ENCODE assay signal across 22 cellular contexts in the genomic region with DNA sequence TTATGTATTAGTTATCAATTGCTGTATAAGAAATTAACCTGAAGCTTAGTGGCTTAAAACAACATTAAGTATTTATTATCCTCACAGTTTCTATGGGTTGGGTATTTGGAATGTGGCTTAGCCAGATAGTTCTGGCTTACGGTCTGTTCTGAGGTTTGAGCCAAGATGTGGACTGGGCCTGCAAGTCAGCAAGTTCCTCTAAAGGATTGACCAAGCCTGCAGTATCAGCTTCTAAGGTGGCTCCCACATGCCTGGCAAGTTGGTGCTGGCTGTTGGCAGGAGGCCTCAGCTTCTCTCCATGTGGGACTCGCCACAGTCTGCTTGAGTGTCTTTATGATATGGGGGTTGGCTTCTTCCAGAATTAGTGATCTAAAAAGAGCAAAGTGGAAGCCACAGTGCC. TPM values are rescaled to one million over a fixed set of nuclear protein-coding genes. Genes with fewer than 3 reads are reported as not detected.
DNase-seq lines count a peak whose midpoint lies in the region; ATAC-seq, FAIRE-seq and TF ChIP-seq lines count a peak whose summit lies in the region.
"Had no signal": no experiment of that assay in that cellular context is flagged by ENCODE, and none has a peak within 500 bp of the region (broad histone marks: within the 10 kb centered on the region; RNA-seq: fewer than 3 reads in every experiment).

No MANE protein-coding gene starts in this region.

- H2AK9ac ChIP-seq in IMR-90 (replicated peaks; ENCODE audit: low read depth, low read length, poor library complexity): no peak overlapping the region

- no peak overlapping the region for H3K4me2 ChIP-seq in IMR-90 (ENCODE audit: low read depth, low read length)
- peak overlapping the region; percentile 0 for H3K4me2 ChIP-seq in keratinocyte (ENCODE audit: control insufficient read depth, extremely low read depth, insufficient read depth, low read depth, low read length)
- H3K4me2 ChIP-seq: GM23338 had no signal

- H4K20me1 ChIP-seq in IMR-90 (ENCODE audit: insufficient read depth, low read length): no peaks in the 10 kb centered on the region
- H4K20me1 ChIP-seq in keratinocyte (ENCODE audit: control insufficient read depth, extremely low read depth, insufficient read depth, low read length): no peaks in the 10 kb centered on the region
- H4K20me1 ChIP-seq: BLaER1 treated with 17β-estradiol and CSF1 and Interleukin-3, amounts not matched to agents 10 nM and 100 nM had no signal

- no TSS peak for BruUV-seq in IMR-90 (replicated peaks; lab: Mats Ljungman, UMichigan)

- no peak overlapping the region for H3K23ac ChIP-seq in IMR-90 (ENCODE audit: low read depth, low read length)

- 0 out of 2 replicates have a peak overlapping the region, but pooled peaks have one; percentile 57 for H2AK5ac ChIP-seq in IMR-90 (ENCODE audit: low read depth, low read length)

- no peak overlapping the region for H4K8ac ChIP-seq in IMR-90 (ENCODE audit: low read depth in 2 of 2, low read length in 2 of 2)

- H3K27ac ChIP-seq in IMR-90 (ENCODE audit: insufficient read depth, low read length): no peak overlapping the region
- peak overlapping the region; percentile 68 for H3K27ac ChIP-seq in RWPE2 (ENCODE audit: poor library complexity, severe bottlenecking)
- peak overlapping the region; percentile 75 for H3K27ac ChIP-seq in epithelial cell of prostate
- H3K27ac ChIP-seq in keratinocyte (ENCODE audit: control insufficient read depth, insufficient read depth, low read length): no peak overlapping the region
- H3K27ac ChIP-seq: BLaER1 treated with 17β-estradiol and CSF1 and Interleukin-3, amounts not matched to agents 10 nM and 100 nM; body of pancreas; sigmoid colon; uterus had no signal

- FAIRE-seq in keratinocyte (lab: Jason Lieb, UNC): peak; percentile 88
- FAIRE-seq: GM12892 had no signal

- H3K18ac ChIP-seq in IMR-90 (ENCODE audit: low read depth, low read length): no peak overlapping the region

- H3K9ac ChIP-seq in IMR-90 (ENCODE audit: low read depth, low read length) (no peak overlapping the region), keratinocyte (ENCODE audit: control insufficient read depth, extremely low read depth, insufficient read depth, low read length) (no peak overlapping the region)
- H3K9ac ChIP-seq: BLaER1 treated with 17β-estradiol and CSF1 and Interleukin-3, amounts not matched to agents 10 nM and 100 nM had no signal

- no peak overlapping the region for H4K5ac ChIP-seq in IMR-90 (ENCODE audit: low read depth, low read length)

- no peaks in the 10 kb centered on the region for H3K79me2 ChIP-seq in keratinocyte (ENCODE audit: control insufficient read depth, insufficient read depth, low read length)

- dilution Hi-C loops in IMR-90 (cut with HindIII; ENCODE audit: low sequenced_read_pairs, unreplicated experiment): no loop called here
- dilution Hi-C loops in keratinocyte (cut with MboI; ENCODE audit: extremely low pct_ligation_motif_present, low sequenced_read_pairs): no loop called here

- ATAC-seq in IMR-90 (ENCODE audit: low read depth): no peak
- no peak for ATAC-seq in RWPE2 (ENCODE audit: low read depth)
- ATAC-seq in HG02973 (IDR thresholded peaks at IDR 0.05; ENCODE audit: unreplicated experiment): no peak
- ATAC-seq: activated CD4-positive, alpha-beta T cell treated with anti-CD3 and anti-CD28 coated beads for 36 hours; activated CD8-positive, alpha-beta memory T cell treated with anti-CD3 and anti-CD28 coated beads, Interleukin-2, amount 10 ng/mL, durations not matched to agents 7 days and 5 days; body of pancreas; GM23338; T-cell had no signal

- TF ChIP-seq POLR2A in IMR-90 (IDR thresholded peaks at IDR 0.05; ENCODE audit: low read depth, low read length): no peak

- no peak overlapping the region for H2AFZ ChIP-seq in IMR-90 (replicated peaks; ENCODE audit: low read length, poor library complexity)
- peak overlapping the region; percentile 62 for H2AFZ ChIP-seq in keratinocyte (ENCODE audit: control insufficient read depth, low read length)
- H2AFZ ChIP-seq: GM23338 had no signal

- H4K91ac ChIP-seq in IMR-90 (ENCODE audit: insufficient read depth, low read depth, low read length): no peak overlapping the region

- no peak overlapping the region for H3K56ac ChIP-seq in IMR-90 (ENCODE audit: extremely low read depth, insufficient read depth, low read length)

- H2BK15ac ChIP-seq in IMR-90 (ENCODE audit: low read depth, low read length): 0 out of 3 replicates have a peak overlapping the region, but pooled peaks have one; percentile 48

- no peak overlapping the region for H3K4ac ChIP-seq in IMR-90 (ENCODE audit: low read depth, low read length)

- DNase-seq in IMR-90 (no peak), RWPE2 (ENCODE audit: low spot score) (no peak), epithelial cell of prostate (ENCODE audit: low read depth, low spot score) (peak; percentile 94), keratinocyte (ENCODE audit: low read depth, low spot score) (no peak), GM13977 (ENCODE audit: low spot score) (no peak), DMS53 (lab: John Stamatoyannopoulos, UW) (no peak), NCI-H1092 treated with DMSO at 0.1 percent for 48 hours (lab: John Stamatoyannopoulos, UW) (no peak)
- DNase-seq: activated CD4-positive, alpha-beta T cell treated with anti-CD3 and anti-CD28 coated beads for 36 hours; activated CD8-positive, alpha-beta memory T cell treated with anti-CD3 and anti-CD28 coated beads, Interleukin-2, amount 10 ng/mL, durations not matched to agents 7 days and 5 days; body of pancreas; Caco-2; effector memory CD4-positive, alpha-beta T cell; NCI-H146; NCI-H69; SIG-M5; sigmoid colon; T-cell; uterus had no signal

- H3K36me3 ChIP-seq in IMR-90 (ENCODE audit: control insufficient read depth, insufficient read depth, low read length) (no peaks in the 10 kb centered on the region), RWPE2 (ENCODE audit: low read depth) (no peaks in the 10 kb centered on the region), keratinocyte (ENCODE audit: control insufficient read depth in 2 of 2, extremely low read depth in 1 of 2, insufficient read depth in 2 of 2, low read length in 2 of 2) (no peaks in the 10 kb centered on the region)
- H3K36me3 ChIP-seq: BLaER1 treated with 17β-estradiol and CSF1 and Interleukin-3, amounts not matched to agents 10 nM and 100 nM; sigmoid colon; uterus had no signal

- 100% methylated on average over 1 of the region's 2 CpGs; no CpG with 5 or more reads in 1 of the 2 experiments for WGBS in IMR-90 (ENCODE audit: extremely low coverage in 2 of 2, insufficient read length in 1 of 2), 2 experiments

- POLR2A ChIA-PET in IMR-90 (lab: Charles Lee; ENCODE audit: unreplicated experiment): no interaction called here

- H2BK20ac ChIP-seq in IMR-90 (ENCODE audit: low read depth, low read length): no peak overlapping the region

- H3K79me1 ChIP-seq in IMR-90 (ENCODE audit: low read depth in 1 of 2, low read length in 2 of 2): no peaks in the 10 kb centered on the region

- H3K9me1 ChIP-seq in IMR-90 (ENCODE audit: insufficient read depth, low read length): peaks cover 3% of the 10 kb centered on the region; the same call in 1 of the 2 replicates
- H3K9me1 ChIP-seq in keratinocyte (ENCODE audit: control insufficient read depth, extremely low read depth, insufficient read depth, low read length): no peaks in the 10 kb centered on the region

- CTCF ChIA-PET in IMR-90 (lab: Yijun Ruan, JAX): no interaction called here

- H3K14ac ChIP-seq in IMR-90 (replicated peaks; ENCODE audit: low read depth, low read length): no peak overlapping the region

- intact Hi-C loops in IMR-90 (cut with micrococcal nuclease): no loop called here

- no peaks in the 10 kb centered on the region for H3K27me3 ChIP-seq in IMR-90 (ENCODE audit: control insufficient read depth, insufficient read depth, low read length)
- H3K27me3 ChIP-seq in RWPE2 (ENCODE audit: insufficient read depth, poor library complexity, severe bottlenecking): no peaks in the 10 kb centered on the region
- no peaks in the 10 kb centered on the region for H3K27me3 ChIP-seq in keratinocyte (ENCODE audit: control insufficient read depth, extremely low read depth, insufficient read depth, low read length)
- H3K27me3 ChIP-seq: BLaER1 treated with 17β-estradiol and CSF1 and Interleukin-3, amounts not matched to agents 10 nM and 100 nM; body of pancreas; sigmoid colon; uterus had no signal

- peaks cover 3% of the 10 kb centered on the region; the same call in 1 of the 2 replicates for H3K4me1 ChIP-seq in IMR-90 (ENCODE audit: control insufficient read depth, insufficient read depth, low read length)
- peaks cover 16% of the 10 kb centered on the region for H3K4me1 ChIP-seq in RWPE2 (ENCODE audit: insufficient read depth, poor library complexity, severe bottlenecking)
- peaks cover 31% of the 10 kb centered on the region for H3K4me1 ChIP-seq in keratinocyte (ENCODE audit: control insufficient read depth, extremely low read depth, insufficient read depth, low read length)
- H3K4me1 ChIP-seq: body of pancreas, sigmoid colon, uterus had no signal

- no peak overlapping the region for H3K4me3 ChIP-seq in IMR-90 (ENCODE audit: insufficient read depth, low read depth, low read length)
- H3K4me3 ChIP-seq in RWPE2 (ENCODE audit: severe bottlenecking): no peak overlapping the region
- H3K4me3 ChIP-seq in keratinocyte (ENCODE audit: control insufficient read depth in 2 of 3, extremely low read depth in 1 of 3, insufficient read depth in 2 of 3, low read depth in 1 of 3, low read length in 3 of 3): no peak overlapping the region
- H3K4me3 ChIP-seq: BLaER1 treated with 17β-estradiol and CSF1 and Interleukin-3, amounts not matched to agents 10 nM and 100 nM; body of pancreas; GM23338; sigmoid colon; uterus had no signal

- TF ChIP-seq CTCF in IMR-90 (conservative IDR thresholded peaks at IDR 0.05; ENCODE audit: low read depth, low read length) (no peak), RWPE2 (IDR thresholded peaks at IDR 0.05; ENCODE audit: poor library complexity, severe bottlenecking) (no peak), keratinocyte (optimal IDR thresholded peaks at IDR 0.05 in 1 of 3, IDR thresholded peaks at IDR 0.05 in 1 of 3, conservative IDR thresholded peaks at IDR 0.05 in 1 of 3; ENCODE audit: extremely low read depth in 1 of 3, insufficient read depth in 2 of 3, low read length in 3 of 3) (no peak), GM13977 (IDR thresholded peaks at IDR 0.05; ENCODE audit: extremely low read depth, insufficient read depth, missing control alignments) (no peak)

- H2BK5ac ChIP-seq in IMR-90 (ENCODE audit: low read depth, low read length, poor library complexity, severe bottlenecking): no peak overlapping the region

- in situ Hi-C loops in IMR-90 (cut with MboI; ENCODE audit: low sequenced_read_pairs): no loop called here
- in situ Hi-C loops in GM13977 (cut with MboI; ENCODE audit: low pct_unique_long_range_greater_than_20kb, low sequenced_read_pairs, unreplicated experiment): no loop called here

- TF ChIP-seq RAD21 in IMR-90 (IDR thresholded peaks at IDR 0.05; ENCODE audit: low read length): no peak

- 0 out of 2 replicates have a peak overlapping the region, but pooled peaks have one; percentile 9 for H2BK120ac ChIP-seq in IMR-90 (ENCODE audit: low read depth, low read length)

- H3K9me3 ChIP-seq in IMR-90 (ENCODE audit: control insufficient read depth, insufficient read depth, low read length): no peaks in the 10 kb centered on the region
- no peaks in the 10 kb centered on the region for H3K9me3 ChIP-seq in RWPE2 (ENCODE audit: severe bottlenecking)
- no peaks in the 10 kb centered on the region for H3K9me3 ChIP-seq in keratinocyte (ENCODE audit: control insufficient read depth, low read depth, low read length)
- H3K9me3 ChIP-seq: body of pancreas, Caco-2, sigmoid colon, uterus had no signal

RNA-seq across cellular contexts. Expression of a gene that starts 45.0 kb away (rescaled TPM):
- total RNA-seq in IMR-90 (2012; rRNA removed): 83.9 and 87.1 TPM in 2 replicates
- polyA plus RNA-seq in IMR-90 (2012; rRNA removed) (29.0 and 30.0 TPM in 2 replicates), keratinocyte (9.7 to 19.3 TPM (median 13.2 TPM) in 3 replicates)
- polyA plus RNA-seq in IMR-90 (2012; cell fraction: cytosol; rRNA removed): 9.9 and 15.3 TPM in 2 replicates
- polyA plus RNA-seq in IMR-90 (2012; cell fraction: nucleus; rRNA removed; ENCODE audit: low replicate concordance): 22.4 and 46.6 TPM in 2 replicates
- polyA plus RNA-seq in keratinocyte (2011; ENCODE audit: low read depth): 15.2 TPM
- 6.2 and 11.5 TPM in 2 replicates for polyA plus RNA-seq in keratinocyte (2011; cell fraction: cytosol; rRNA removed)
- 16.8 and 21.7 TPM in 2 replicates for polyA plus RNA-seq in keratinocyte (2011; cell fraction: nucleus; rRNA removed)
- polyA plus RNA-seq in keratinocyte (2012; ENCODE audit: low replicate concordance): 7.7 and 10.6 TPM in 2 replicates
- 21.7 to 71.7 TPM (median 44.2 TPM) in 3 replicates for polyA minus RNA-seq in keratinocyte
- polyA minus RNA-seq in keratinocyte (2011; cell fraction: cytosol; rRNA and poly(A)+ RNA removed): 8.4 TPM
- 25.2 and 55.2 TPM in 2 replicates for polyA minus RNA-seq in keratinocyte (2011; cell fraction: nucleus; rRNA and poly(A)+ RNA removed)

Comparison
In these comparisons a context has a peak if more than half of its experiments do, and no peak if none do; other contexts are left out.
1. H3K27ac ChIP-seq: peak in RWPE2 (single experiment) and epithelial cell of prostate (single experiment); none in IMR-90 (single experiment) and keratinocyte (single experiment).